Comparison of ENCODE assay signal across 13 cellular contexts in genomic region chr9:124017929-124018730, GRCh38. TPM values are rescaled to one million over a fixed set of nuclear protein-coding genes. Genes with fewer than 3 reads are reported as not detected.
A peak's percentile ranks its signal among the peaks of the same experiment; 100 is the strongest.
DNase-seq lines count a peak whose midpoint lies in the region; ATAC-seq and TF ChIP-seq lines count a peak whose summit lies in the region.
"Had no signal": no experiment of that assay in that cellular context is flagged by ENCODE, and none has a peak within 500 bp of the region (broad histone marks: within the 10 kb centered on the region; RNA-seq: fewer than 3 reads in every experiment).

No MANE protein-coding gene starts in this region.

- H3K4me3 ChIP-seq in heart left ventricle (peak overlapping the region; percentile 10 to 55 (median 43)), lower leg skin (ENCODE audit: low read depth, poor library complexity, severe bottlenecking) (peak overlapping the region; percentile 13), tibial artery (peak overlapping the region; percentile 1 to 39), SJCRH30 (no peak overlapping the region)
- H3K4me3 ChIP-seq: lung had no signal

- peak in 1 of 4 donors; percentile 20 for ATAC-seq in heart left ventricle
- ATAC-seq in activated naive CD8-positive, alpha-beta T cell treated with anti-CD3 and anti-CD28 coated beads, Interleukin-2, amount 10 ng/mL, durations not matched to agents 7 days and 5 days (ENCODE audit: low read depth): no peak

- no peaks in the 10 kb centered on the region for H3K36me3 ChIP-seq in heart left ventricle
- H3K36me3 ChIP-seq in tibial artery: no peaks in the 10 kb centered on the region
- no peaks in the 10 kb centered on the region for H3K36me3 ChIP-seq in SJCRH30

- H3K27me3 Mint-ChIP-seq in activated naive CD8-positive, alpha-beta T cell treated with anti-CD3 and anti-CD28 coated beads, Interleukin-2, amount 10 ng/mL, durations not matched to agents 7 days and 5 days: peaks cover 85% of the 10 kb centered on the region

- H3K9me3 ChIP-seq in heart left ventricle (no peaks in the 10 kb centered on the region), tibial artery (no peaks in the 10 kb centered on the region), SJCRH30 (replicated peaks) (no peaks in the 10 kb centered on the region)

- H3K27ac ChIP-seq in heart left ventricle: no peak overlapping the region
- no peak overlapping the region for H3K27ac ChIP-seq in tibial artery
- H3K27ac ChIP-seq in SJCRH30: no peak overlapping the region

- no peaks in the 10 kb centered on the region for H3K9me3 Mint-ChIP-seq in activated naive CD8-positive, alpha-beta T cell treated with anti-CD3 and anti-CD28 coated beads, Interleukin-2, amount 10 ng/mL, durations not matched to agents 7 days and 5 days

- peaks cover 2% of the 10 kb centered on the region for H3K36me3 Mint-ChIP-seq in activated naive CD8-positive, alpha-beta T cell treated with anti-CD3 and anti-CD28 coated beads, Interleukin-2, amount 10 ng/mL, durations not matched to agents 7 days and 5 days

- H3K27ac Mint-ChIP-seq in activated naive CD8-positive, alpha-beta T cell treated with anti-CD3 and anti-CD28 coated beads, Interleukin-2, amount 10 ng/mL, durations not matched to agents 7 days and 5 days: peak overlapping the region; percentile 49

- WGBS in heart left ventricle, 4 donors: 2 to 5% (median 3%) methylated on average over 47 to 64 of the region's 64 CpGs
- WGBS in lower leg skin, 2 donors: 4 to 5% methylated on average over 59 to 63 of the region's 64 CpGs

- H3K4me1 ChIP-seq in heart left ventricle: peaks cover 0 to 51% (median 15%) of the 10 kb centered on the region in 12 donors
- H3K4me1 ChIP-seq in tibial artery: peaks cover 0 to 37% (median 25%) of the 10 kb centered on the region in 4 donors
- H3K4me1 ChIP-seq in SJCRH30: no peaks in the 10 kb centered on the region

- TF ChIP-seq POLR2A in heart left ventricle (IDR thresholded peaks at IDR 0.05) (no peak), lower leg skin (IDR thresholded peaks at IDR 0.05) (no peak)

- POLR2A ChIA-PET in activated naive CD8-positive, alpha-beta T cell treated with anti-CD3 and anti-CD28 coated beads, Interleukin-2, amount 10 ng/mL, durations not matched to agents 7 days and 5 days (lab: Charles Lee): interaction anchor here (0.6 kb wide), 1 partner anchor 277 kb away, joined by 3 read pairs; no protein-coding TSS in a partner anchor

- peak overlapping the region; percentile 31 for H3K4me3 Mint-ChIP-seq in activated naive CD8-positive, alpha-beta T cell treated with anti-CD3 and anti-CD28 coated beads, Interleukin-2, amount 10 ng/mL, durations not matched to agents 7 days and 5 days

- no peak for DNase-seq in heart left ventricle
- DNase-seq in cardiac septum (ENCODE audit: low spot score): no peak
- no peak for DNase-seq in activated naive CD8-positive, alpha-beta T cell treated with anti-CD3 and anti-CD28 coated beads, Interleukin-2, amount 10 ng/mL, durations not matched to agents 7 days and 5 days
- no peak for DNase-seq in lower leg skin (ENCODE audit: low spot score in 2 of 2)
- DNase-seq in tibial artery: peak in 1 of 2 donors; percentile 44
- DNase-seq in SJCRH30: no peak
- DNase-seq in activated CD4-positive, CD25-positive, alpha-beta regulatory T cell treated with anti-CD3 and anti-CD28 coated beads, Interleukin-2, amount 50 U/mL, for 72 hours: no peak
- no peak for DNase-seq in NCI-H1436 (lab: John Stamatoyannopoulos, UW)
- DNase-seq: activated CD4-positive, alpha-beta T cell treated with anti-CD3 and anti-CD28 coated beads for 4 hours; DND-41; NCI-H524; stimulated activated CD4-positive, alpha-beta T cell treated with anti-CD3 and anti-CD28 coated beads, Interleukin-4, amount 100 ng/mL, for 4 hours had no signal

- intact Hi-C loops in heart left ventricle (cut with DNase I) (no loop called here), cardiac septum (cut with DNase I) (no loop called here), lower leg skin (cut with DNase I; ENCODE audit: low total_unique reads) (no loop called here), tibial artery (cut with DNase I; ENCODE audit: low total_unique reads) (no loop called here)

- H3K27me3 ChIP-seq in heart left ventricle: peaks cover 75 to 100% (median 97%) of the 10 kb centered on the region in 9 donors
- H3K27me3 ChIP-seq in tibial artery: peaks cover 20 to 98% of the 10 kb centered on the region in 2 donors
- H3K27me3 ChIP-seq in SJCRH30: peaks cover 7% of the 10 kb centered on the region; the same call in 1 of the 2 replicates

- H3K4me1 Mint-ChIP-seq in activated naive CD8-positive, alpha-beta T cell treated with anti-CD3 and anti-CD28 coated beads, Interleukin-2, amount 10 ng/mL, durations not matched to agents 7 days and 5 days: peaks cover 10% of the 10 kb centered on the region

- no peak for TF ChIP-seq CTCF in heart left ventricle (IDR thresholded peaks at IDR 0.05)
- TF ChIP-seq CTCF in lower leg skin (IDR thresholded peaks at IDR 0.05): no peak
- no peak for TF ChIP-seq CTCF in tibial artery (IDR thresholded peaks at IDR 0.05)

RNA-seq across cellular contexts. Expression of gene LHX2, which starts 6.6 kb away (rescaled TPM):
- 1 to 10 TPM in 1 of 9 donors, under 1 TPM in 4, not detected in 4; 0.20 to 1.3 (median 0.33) TPM for total RNA-seq in heart left ventricle
- under 1 TPM in 1 of 2 donors, not detected in 1; 0.10 TPM for polyA plus RNA-seq in heart left ventricle
- 0.19 TPM for total RNA-seq in cardiac septum
- not detected for total RNA-seq in activated naive CD8-positive, alpha-beta T cell treated with anti-CD3 and anti-CD28 coated beads, Interleukin-2, amount 10 ng/mL, durations not matched to agents 7 days and 5 days
- 10 to 100 TPM in 1 of 4 donors, 1 to 10 TPM in 3; 1.1 to 13.4 (median 2.4) TPM for total RNA-seq in lower leg skin
- 0.48 and 1.6 TPM in 2 replicates for total RNA-seq in SJCRH30 (2014; rRNA removed; shearing (Covaris generic))
